38 cellular contexts compared by ENCODE assay signal in genomic region chr11:34340653-34341052, GRCh38.
"Had no signal": no experiment of that assay in that cellular context is flagged by ENCODE, and none has a peak within 500 bp of the region (broad histone marks: within the 10 kb centered on the region; RNA-seq: fewer than 3 reads in every experiment).

No MANE protein-coding gene starts in this region.

- DNase-seq: activated CD4-positive, alpha-beta memory T cell treated with anti-CD3 and anti-CD28 coated beads, Interleukin-2, amount 10 ng/mL, durations not matched to agents 7 days and 5 days; activated CD4-positive, alpha-beta T cell treated with anti-CD3 and anti-CD28 coated beads for 1 hour; activated CD4-positive, alpha-beta T cell treated with anti-CD3 and anti-CD28 coated beads for 48 hours; activated CD4-positive, CD25-positive, alpha-beta regulatory T cell; activated CD8-positive, alpha-beta memory T cell treated with anti-CD3 and anti-CD28 coated beads for 24 hours; activated CD8-positive, alpha-beta memory T cell treated with anti-CD3 and anti-CD28 coated beads, Interleukin-2, amount 10 ng/mL, durations not matched to agents 7 days and 5 days; activated CD8-positive, alpha-beta memory T cell treated with anti-CD3 and anti-CD28 coated beads, Interleukin-2, amount 50 U/mL, for 48 hours; activated effector memory CD4-positive, alpha-beta T cell treated with Interleukin-2 at 50 U/mL for 16 hours; activated naive CD4-positive, alpha-beta T cell treated with anti-CD3 and anti-CD28 coated beads, Interleukin-2, amount 10 ng/mL, durations not matched to agents 7 days and 5 days; activated naive CD8-positive, alpha-beta T cell treated with anti-CD3 and anti-CD28 coated beads for 36 hours; activated T-cell treated with anti-CD3 and anti-CD28 coated beads, Interleukin-2, amount 50 U/mL, for 48 hours; amniotic stem cell; body of pancreas; Kasumi-1; KG1; MM.1S; MV-4-11; NCI-H1092; NCI-H1436 treated with DMSO at 0.1 percent for 48 hours; NCI-H187; NCI-H2029 treated with DMSO at 0.1 percent for 48 hours; NCI-H2107; NCI-H2171 treated with DMSO at 0.1 percent for 48 hours; NCI-H2227 treated with DMSO at 0.1 percent for 48 hours; NCI-H446; NCI-H524; PC-3; SIG-M5; SW 1271; T-helper 1 cell; T-helper 2 cell; T-helper 9 cell; WERI-Rb-1 had no signal

- FAIRE-seq: astrocyte, RCC 7860 had no signal

- H3K4me3 ChIP-seq: body of pancreas, breast epithelium had no signal

- ATAC-seq: activated CD8-positive, alpha-beta memory T cell treated with anti-CD3 and anti-CD28 coated beads, Interleukin-2, amount 10 ng/mL, durations not matched to agents 7 days and 5 days; body of pancreas; PC-3; Right ventricle myocardium inferior had no signal

- H3K36me3 ChIP-seq: breast epithelium, WERI-Rb-1 had no signal

- H3K27me3 ChIP-seq: body of pancreas, breast epithelium had no signal

- H3K27ac ChIP-seq: body of pancreas, breast epithelium, RWPE1, WERI-Rb-1 had no signal

- H3K9me3 ChIP-seq: body of pancreas, breast epithelium had no signal
